In the genomic region with DNA sequence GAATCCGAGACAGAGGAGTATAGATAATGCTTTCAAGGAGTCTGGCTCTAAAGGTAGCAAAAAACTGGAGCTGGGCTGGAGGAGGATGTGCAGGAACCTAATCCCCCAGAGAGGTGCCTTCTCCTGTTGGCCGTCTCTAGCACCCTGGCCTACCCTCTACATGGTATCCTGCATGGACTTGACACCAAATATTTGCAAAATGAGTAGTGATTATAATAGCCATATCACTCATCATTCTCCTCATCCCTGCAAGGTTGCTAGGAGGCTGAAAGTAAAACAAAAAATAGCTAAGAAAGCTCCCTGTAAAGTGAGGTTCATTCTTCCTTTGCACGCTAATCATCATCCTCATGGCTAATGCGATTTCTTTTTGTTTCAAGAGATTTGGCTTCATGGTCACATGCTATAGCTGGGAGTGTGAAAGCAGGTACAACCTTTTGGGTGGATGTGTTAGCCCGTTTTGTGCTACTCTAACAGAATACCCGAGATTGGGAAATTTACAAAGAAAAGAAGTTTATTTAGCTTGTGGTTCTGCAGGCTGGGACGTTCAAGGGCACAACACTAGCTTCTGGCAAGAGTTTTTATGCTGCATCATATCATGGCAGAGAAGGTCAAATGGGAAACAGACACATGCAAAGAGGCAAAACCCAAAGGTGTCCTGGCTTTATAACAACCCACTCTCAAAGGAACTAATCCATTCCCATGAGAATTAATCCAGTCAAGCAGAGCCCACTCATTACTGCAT, we compare ENCODE assay signal across 1 cellular context.
TF ChIP-seq lines count a peak whose summit lies in the region.

No MANE protein-coding gene starts in this region.

TF ChIP-seq in HepG2, 621 proteins besides CTCF, POLR2A, EP300 and RAD21:
- TF ChIP-seq ZNF510 (CRISPR knock-in tag; IDR thresholded peaks at IDR 0.05; ENCODE audit: low read depth), result no peak
- peak; percentile 89; the same call in 1 of the 2 replicates for TF ChIP-seq ZNF564 (CRISPR knock-in tag; IDR thresholded peaks at IDR 0.05)
